ENCODE assay signal across 8 cellular contexts in the genomic region with DNA sequence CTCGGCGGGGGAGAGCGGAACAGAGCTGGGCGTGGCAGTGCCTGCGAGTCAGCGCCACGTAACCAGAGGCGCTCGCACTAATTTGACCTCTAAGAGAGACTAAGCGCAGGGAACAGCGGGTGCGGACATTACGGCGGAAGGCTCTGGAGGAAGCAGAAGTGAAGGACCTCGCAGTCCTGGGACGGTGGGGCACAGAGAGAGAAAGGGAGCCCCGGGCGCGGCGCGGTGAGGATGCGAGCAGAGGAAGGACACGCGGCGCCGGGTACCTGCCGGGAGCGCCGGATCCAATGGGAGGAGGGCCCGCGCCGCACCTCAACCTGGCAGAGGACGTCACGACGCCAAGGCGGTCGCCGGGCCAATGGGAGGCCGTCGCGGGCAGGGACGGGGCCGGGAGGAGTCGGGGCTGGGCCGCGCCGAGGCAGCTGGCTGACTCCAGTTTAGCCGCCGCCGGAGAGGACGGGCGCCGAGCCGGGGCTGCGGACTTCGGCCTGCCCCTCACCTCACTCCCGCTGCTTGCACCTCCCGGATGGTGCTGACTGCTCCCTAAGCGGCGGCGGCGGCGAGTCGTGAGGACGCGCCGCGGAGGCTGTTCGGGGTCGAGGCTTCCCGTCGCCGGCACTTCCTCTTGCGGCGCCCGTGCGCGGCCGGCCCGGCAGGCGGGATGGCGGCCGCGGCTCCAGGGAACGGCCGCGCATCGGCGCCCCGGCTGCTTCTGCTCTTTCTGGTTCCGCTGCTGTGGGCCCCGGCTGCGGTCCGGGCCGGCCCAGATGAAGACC. TPM values are rescaled to one million over a fixed set of nuclear protein-coding genes. Genes with fewer than 3 reads are reported as not detected.
A peak's percentile ranks its signal among the peaks of the same experiment; 100 is the strongest.
DNase-seq lines count a peak whose midpoint lies in the region; ATAC-seq, FAIRE-seq and TF ChIP-seq lines count a peak whose summit lies in the region.

A gene with protein sequence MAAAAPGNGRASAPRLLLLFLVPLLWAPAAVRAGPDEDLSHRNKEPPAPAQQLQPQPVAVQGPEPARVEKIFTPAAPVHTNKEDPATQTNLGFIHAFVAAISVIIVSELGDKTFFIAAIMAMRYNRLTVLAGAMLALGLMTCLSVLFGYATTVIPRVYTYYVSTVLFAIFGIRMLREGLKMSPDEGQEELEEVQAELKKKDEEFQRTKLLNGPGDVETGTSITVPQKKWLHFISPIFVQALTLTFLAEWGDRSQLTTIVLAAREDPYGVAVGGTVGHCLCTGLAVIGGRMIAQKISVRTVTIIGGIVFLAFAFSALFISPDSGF (plus strand): TSS at position 429 of the 776 bp plus-strand sequence. CDS start 233 bp downstream, at position 662.

- peaks cover 25% of the 10 kb centered on the region for H4K20me1 ChIP-seq in keratinocyte (ENCODE audit: control insufficient read depth, extremely low read depth, insufficient read depth, low read length)

- H3K9me1 ChIP-seq in keratinocyte (ENCODE audit: control insufficient read depth, extremely low read depth, insufficient read depth, low read length): no peaks in the 10 kb centered on the region

- peak within 1 kb of the TSS; percentile 83 to 97 (median 88) for H3K4me3 ChIP-seq in keratinocyte (ENCODE audit: control insufficient read depth in 2 of 3, extremely low read depth in 1 of 3, insufficient read depth in 2 of 3, low read depth in 1 of 3, low read length in 3 of 3)

- H3K36me3 ChIP-seq in keratinocyte (ENCODE audit: control insufficient read depth in 2 of 2, extremely low read depth in 1 of 2, insufficient read depth in 2 of 2, low read length in 2 of 2): peaks cover 3 to 7% of the 10 kb centered on the region in 2 experiments

- H3K9ac ChIP-seq in keratinocyte (ENCODE audit: control insufficient read depth, extremely low read depth, insufficient read depth, low read length): peak within 1 kb of the TSS; percentile 88

- DNase-seq in AG20443 (ENCODE audit: low spot score): peak; percentile 95
- peak; percentile 77 for DNase-seq in NCI-H446 treated with DMSO at 0.1 percent for 48 hours (lab: John Stamatoyannopoulos, UW)
- peak; percentile 91 for DNase-seq in activated CD4-positive, CD25-positive, alpha-beta regulatory T cell treated with anti-CD3 and anti-CD28 coated beads, Interleukin-2, amount 50 U/mL, for 72 hours
- peak; percentile 88 for DNase-seq in cerebellar cortex (ENCODE audit: low spot score)
- DNase-seq in keratinocyte (ENCODE audit: low read depth, low spot score): no peak
- peak; percentile 70 to 84 for DNase-seq in stimulated activated CD4-positive, alpha-beta T cell treated with anti-CD3 and anti-CD28 coated beads, Interleukin-15, amount 100 ng/mL, for 1 hour (ENCODE audit: low read depth in 1 of 2, low spot score in 1 of 2)

- dilution Hi-C loops in keratinocyte (cut with MboI; ENCODE audit: extremely low pct_ligation_motif_present, low sequenced_read_pairs): no loop called here

- no peaks in the 10 kb centered on the region for H3K9me3 ChIP-seq in keratinocyte (ENCODE audit: control insufficient read depth, low read depth, low read length)

- peaks cover 21% of the 10 kb centered on the region for H3K4me1 ChIP-seq in keratinocyte (ENCODE audit: control insufficient read depth, extremely low read depth, insufficient read depth, low read length)

- peak; percentile 84 for ATAC-seq in HG03378 (IDR thresholded peaks at IDR 0.05; ENCODE audit: unreplicated experiment)

- peak within 1 kb of the TSS; percentile 90 for H3K27ac ChIP-seq in keratinocyte (ENCODE audit: control insufficient read depth, insufficient read depth, low read length)

- peak within 1 kb of the TSS; percentile 96 for H2AFZ ChIP-seq in keratinocyte (ENCODE audit: control insufficient read depth, low read length)

- peak within 1 kb of the TSS; percentile 99 for H3K4me2 ChIP-seq in keratinocyte (ENCODE audit: control insufficient read depth, extremely low read depth, insufficient read depth, low read depth, low read length)

- H3K27me3 ChIP-seq in keratinocyte (ENCODE audit: control insufficient read depth, extremely low read depth, insufficient read depth, low read length): no peaks in the 10 kb centered on the region

- peak; percentile 95 for TF ChIP-seq POLR2A in GM19099 (IDR thresholded peaks at IDR 0.05; ENCODE audit: extremely low read depth, insufficient read length, low read depth)

- no peak for FAIRE-seq in keratinocyte (lab: Jason Lieb, UNC)

- TF ChIP-seq CTCF in keratinocyte (optimal IDR thresholded peaks at IDR 0.05 in 1 of 3, IDR thresholded peaks at IDR 0.05 in 1 of 3, conservative IDR thresholded peaks at IDR 0.05 in 1 of 3; ENCODE audit: extremely low read depth in 1 of 3, insufficient read depth in 2 of 3, low read length in 3 of 3): peak in 2 of 3 experiments; percentile 0 to 14

- H3K79me2 ChIP-seq in keratinocyte (ENCODE audit: control insufficient read depth, insufficient read depth, low read length): peaks cover 47% of the 10 kb centered on the region

RNA-seq across cellular contexts. Expression of the gene that starts here (rescaled TPM):
- 71.8 to 144 TPM (median 132 TPM) in 3 replicates for polyA plus RNA-seq in keratinocyte
- polyA plus RNA-seq in keratinocyte (2011; ENCODE audit: low read depth): 80.5 TPM
- 45.7 and 71.7 TPM in 2 replicates for polyA plus RNA-seq in keratinocyte (2011; cell fraction: cytosol; rRNA removed)
- 133 and 164 TPM in 2 replicates for polyA plus RNA-seq in keratinocyte (2011; cell fraction: nucleus; rRNA removed)
- 50.8 and 60.0 TPM in 2 replicates for polyA plus RNA-seq in keratinocyte (2012; ENCODE audit: low replicate concordance)
- 76.7 to 140 TPM (median 112 TPM) in 3 replicates for polyA minus RNA-seq in keratinocyte
- polyA minus RNA-seq in keratinocyte (2011; cell fraction: cytosol; rRNA and poly(A)+ RNA removed): 61.6 TPM
- 77.6 and 125 TPM in 2 replicates for polyA minus RNA-seq in keratinocyte (2011; cell fraction: nucleus; rRNA and poly(A)+ RNA removed)
